Comparison of ENCODE assay signal across 20 cellular contexts in genomic region chr15:63499611-63500010, GRCh38. TPM values are rescaled to one million over a fixed set of nuclear protein-coding genes. Genes with fewer than 3 reads are reported as not detected.
DNase-seq lines count a peak whose midpoint lies in the region; ATAC-seq and TF ChIP-seq lines count a peak whose summit lies in the region.
"Had no signal": no experiment of that assay in that cellular context is flagged by ENCODE, and none has a peak within 500 bp of the region (broad histone marks: within the 10 kb centered on the region; RNA-seq: fewer than 3 reads in every experiment).

No MANE protein-coding gene starts in this region.

- POLR2A ChIA-PET in HEK293T (lab: Yijun Ruan, JAX) (no interaction called here), Caco-2 (lab: Charles Lee) (no interaction called here)

- intact Hi-C loops in colonic mucosa (cut with DNase I): no loop called here
- intact Hi-C loops in Caco-2 (cut with micrococcal nuclease; ENCODE audit: unreplicated experiment): loop anchor here (5.0 kb wide), 1 partner anchor 593 kb away; the partner anchor contains the start of gene CIAO2A
- intact Hi-C loops in left ventricle myocardium inferior (cut with micrococcal nuclease): loop anchor here (10.0 kb wide), 1 partner anchor 55 kb away; no protein-coding TSS in a partner anchor

- no peak overlapping the region for H3K9ac ChIP-seq in colonic mucosa (ENCODE audit: low read depth in 2 of 2, low read length in 2 of 2)

- H3K27ac ChIP-seq in colonic mucosa (peak overlapping the region; percentile 22), skin epidermis (peak overlapping the region in 11 of 21 experiments; percentile 12 to 98 (median 75)), left ventricle myocardium inferior (replicated peaks) (no peak overlapping the region)

- H3K27me3 ChIP-seq in colonic mucosa: no peaks in the 10 kb centered on the region
- H3K27me3 ChIP-seq in Caco-2 (replicated peaks; ENCODE audit: control insufficient read depth, insufficient read depth, low read length): no peaks in the 10 kb centered on the region
- H3K27me3 ChIP-seq in left ventricle myocardium inferior (ENCODE audit: low read depth): no peaks in the 10 kb centered on the region
- H3K27me3 ChIP-seq: breast epithelium had no signal

- no peaks in the 10 kb centered on the region for H3K27me3 Mint-ChIP-seq in Caco-2 (ENCODE audit: insufficient read depth, unreplicated experiment)
- H3K27me3 Mint-ChIP-seq: T-helper 17 cell had no signal

- H3K4me1 ChIP-seq in colonic mucosa (peaks cover 19% of the 10 kb centered on the region), Caco-2 (peaks cover 32% of the 10 kb centered on the region), left ventricle myocardium inferior (peaks cover 37% of the 10 kb centered on the region)

- no peak overlapping the region for H3K4me3 Mint-ChIP-seq in Caco-2 (ENCODE audit: unreplicated experiment)

- H3K4me1 Mint-ChIP-seq in Caco-2 (ENCODE audit: low read depth, unreplicated experiment): peaks cover 20% of the 10 kb centered on the region

- ATAC-seq in HG02981 (IDR thresholded peaks at IDR 0.05; ENCODE audit: unreplicated experiment): no peak
- ATAC-seq: T-helper 17 cell had no signal

- CTCF ChIA-PET in HEK293T (lab: Yijun Ruan, JAX): no interaction called here
- CTCF ChIA-PET in Caco-2 (lab: Charles Lee): no interaction called here

- no peaks in the 10 kb centered on the region for H3K9me3 Mint-ChIP-seq in Caco-2 (ENCODE audit: unreplicated experiment)

- DNase-seq in NCI-H748 (lab: John Stamatoyannopoulos, UW; ENCODE audit: unreplicated experiment) (peak; percentile 17), NCI-H748 treated with DMSO at 0.1 percent for 48 hours (lab: John Stamatoyannopoulos, UW) (no peak), HEK293T (ENCODE audit: extremely low spot score) (no peak), colonic mucosa (no peak), Caco-2 (no peak), left ventricle myocardium inferior (no peak)
- DNase-seq: 8988T; activated CD4-positive, CD25-positive, alpha-beta regulatory T cell; DND-41; NCI-H146; NCI-H345; SHP77; stimulated activated CD4-positive, alpha-beta T cell treated with anti-CD3 and anti-CD28 coated beads, Interleukin-4, amount 100 ng/mL, for 4 hours; stimulated activated CD8-positive, alpha-beta memory T cell treated with anti-CD3 and anti-CD28 coated beads, Interleukin-4, amount 100 ng/mL, for 48 hours; T-helper 17 cell had no signal

- no peaks in the 10 kb centered on the region for H3K36me3 ChIP-seq in colonic mucosa
- no peaks in the 10 kb centered on the region for H3K36me3 ChIP-seq in Caco-2 (ENCODE audit: control insufficient read depth, insufficient read depth, low read length)
- H3K36me3 ChIP-seq in left ventricle myocardium inferior: no peaks in the 10 kb centered on the region
- H3K36me3 ChIP-seq: breast epithelium had no signal

- H3K36me3 Mint-ChIP-seq in Caco-2 (ENCODE audit: insufficient read depth, unreplicated experiment): peaks cover 8% of the 10 kb centered on the region

- no peaks in the 10 kb centered on the region for H3K9me3 ChIP-seq in colonic mucosa
- no peaks in the 10 kb centered on the region for H3K9me3 ChIP-seq in Caco-2
- no peaks in the 10 kb centered on the region for H3K9me3 ChIP-seq in left ventricle myocardium inferior (replicated peaks)
- H3K9me3 ChIP-seq: breast epithelium had no signal

- H3K27ac Mint-ChIP-seq in Caco-2 (ENCODE audit: unreplicated experiment): no peak overlapping the region
- H3K27ac Mint-ChIP-seq: CD14-positive monocyte, T-helper 17 cell had no signal

- TF ChIP-seq CTCF in colonic mucosa (IDR thresholded peaks at IDR 0.05): no peak
- no peak for TF ChIP-seq CTCF in Caco-2 (IDR thresholded peaks at IDR 0.05; ENCODE audit: insufficient read depth in 1 of 2, low read depth in 1 of 2, low read length in 1 of 2, severe bottlenecking in 1 of 2, unreplicated experiment in 1 of 2)
- no peak for TF ChIP-seq CTCF in left ventricle myocardium inferior (IDR thresholded peaks at IDR 0.05; ENCODE audit: borderline replicate concordance)

- no TSS peak for BruUV-seq in Caco-2 (replicated peaks; lab: Mats Ljungman, UMichigan)

- H3K4me3 ChIP-seq in colonic mucosa (no peak overlapping the region), skin epidermis (no peak overlapping the region), Caco-2 (ENCODE audit: low read depth, low read length) (no peak overlapping the region), left ventricle myocardium inferior (no peak overlapping the region)
- H3K4me3 ChIP-seq: breast epithelium, lung had no signal

TF ChIP-seq in HEK293T, 16 proteins besides CTCF, POLR2A, EP300 and RAD21:
- TF ChIP-seq PKNOX1 (IDR thresholded peaks at IDR 0.05): peak; percentile 54; the same call in 1 of the 2 replicates
- no peak for TF ChIP-seq FOXK2 (IDR thresholded peaks at IDR 0.05)
- no peak for TF ChIP-seq CTBP1 (IDR thresholded peaks at IDR 0.05; ENCODE audit: borderline replicate concordance)

RNA-seq across cellular contexts. Expression of gene USP3, which starts 4.8 kb away (rescaled TPM):
- total RNA-seq in colonic mucosa (10 to 100 TPM; 57.6 to 74.2 TPM), Caco-2 (2022) (54.2 and 58.6 TPM in 2 replicates), left ventricle myocardium inferior (17.2 TPM)
